In the genomic region with DNA sequence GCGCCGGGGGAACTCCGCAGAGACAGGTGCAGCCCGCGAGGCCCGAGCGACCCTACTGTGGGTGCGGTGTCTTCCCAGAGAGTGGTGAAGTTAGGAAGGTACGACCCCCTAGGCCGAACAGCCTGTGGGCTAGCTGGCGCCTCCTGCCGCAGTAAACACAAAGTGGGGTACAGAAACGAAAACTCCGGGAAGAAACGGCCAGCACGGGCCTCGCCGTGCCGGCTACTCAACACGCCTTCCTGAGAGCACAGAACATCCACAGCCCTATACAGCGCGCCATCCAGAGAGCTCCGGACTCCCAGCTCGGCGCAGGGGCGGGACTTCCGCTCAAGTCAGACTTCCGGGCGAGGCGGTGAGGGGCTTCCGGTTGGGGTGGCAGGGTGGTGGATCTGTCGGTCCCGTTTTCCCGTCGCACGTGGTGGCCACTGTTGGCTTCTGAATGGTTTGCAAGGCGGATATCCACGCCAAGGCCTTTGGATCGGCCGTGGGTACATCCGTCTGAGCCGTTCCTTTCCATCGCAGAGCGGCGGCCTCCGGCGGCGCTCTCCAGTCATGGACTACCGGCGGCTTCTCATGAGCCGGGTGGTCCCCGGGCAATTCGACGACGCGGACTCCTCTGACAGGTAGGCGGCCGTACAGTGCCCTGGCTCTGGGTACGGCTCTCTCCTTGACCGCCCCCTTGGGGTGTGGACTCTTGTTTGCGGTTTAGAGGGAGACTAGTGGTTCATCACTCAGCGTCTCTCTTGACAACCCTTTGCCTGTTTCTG, we compare ENCODE assay signal across 1 cellular context.
A peak's percentile ranks its signal among the peaks of the same experiment; 100 is the strongest.
TF ChIP-seq lines count a peak whose summit lies in the region.

A gene (minus strand): TSS at position 292 of the 767 bp plus-strand sequence. CDS start 2,569 bp downstream, outside the sequence.
A gene (plus strand): TSS at position 358 of the 767 bp plus-strand sequence. CDS start 195 bp downstream, at position 553.

TF ChIP-seq in K562, 482 proteins besides CTCF, POLR2A, EP300 and RAD21 (continued from another document and continues in another):
- TF ChIP-seq, protein P1, sequence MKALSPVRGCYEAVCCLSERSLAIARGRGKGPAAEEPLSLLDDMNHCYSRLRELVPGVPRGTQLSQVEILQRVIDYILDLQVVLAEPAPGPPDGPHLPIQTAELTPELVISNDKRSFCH (CRISPR knock-in tag; IDR thresholded peaks at IDR 0.05): no peak
- TF ChIP-seq, protein P1 (tag; IDR thresholded peaks at IDR 0.05): 0 out of 2 replicates have a peak, but pooled peaks have one; percentile 56
- TF ChIP-seq GATA2 (CRISPR knock-in tag; IDR thresholded peaks at IDR 0.05) (no peak), CBFB (CRISPR knock-in tag; IDR thresholded peaks at IDR 0.05) (peak; percentile 90), ZNF668 (CRISPR knock-in tag; IDR thresholded peaks at IDR 0.05) (no peak), PHTF2 (CRISPR knock-in tag; IDR thresholded peaks at IDR 0.05) (no peak), ETS2 (tag; IDR thresholded peaks at IDR 0.05; ENCODE audit: borderline replicate concordance, poor library complexity, severe bottlenecking) (no peak), NR3C1 (CRISPR knock-in tag; IDR thresholded peaks at IDR 0.05) (no peak), CHD2 (IDR thresholded peaks at IDR 0.05; ENCODE audit: low read depth, low read length) (0 out of 2 replicates have a peak, but pooled peaks have one; percentile 11), ZNF3 (CRISPR knock-in tag; IDR thresholded peaks at IDR 0.05) (no peak), XRCC4 (IDR thresholded peaks at IDR 0.05; ENCODE audit: extremely low read depth, insufficient read depth, insufficient read length) (no peak), ZNF324 (CRISPR knock-in tag; IDR thresholded peaks at IDR 0.05) (no peak), TOE1 (IDR thresholded peaks at IDR 0.05; ENCODE audit: borderline replicate concordance) (peak; percentile 63; the same call in 1 of the 2 replicates), TOE1 (CRISPR knock-in tag; IDR thresholded peaks at IDR 0.05; ENCODE audit: borderline replicate concordance, low read depth) (no peak)
- TF ChIP-seq, protein P2, sequence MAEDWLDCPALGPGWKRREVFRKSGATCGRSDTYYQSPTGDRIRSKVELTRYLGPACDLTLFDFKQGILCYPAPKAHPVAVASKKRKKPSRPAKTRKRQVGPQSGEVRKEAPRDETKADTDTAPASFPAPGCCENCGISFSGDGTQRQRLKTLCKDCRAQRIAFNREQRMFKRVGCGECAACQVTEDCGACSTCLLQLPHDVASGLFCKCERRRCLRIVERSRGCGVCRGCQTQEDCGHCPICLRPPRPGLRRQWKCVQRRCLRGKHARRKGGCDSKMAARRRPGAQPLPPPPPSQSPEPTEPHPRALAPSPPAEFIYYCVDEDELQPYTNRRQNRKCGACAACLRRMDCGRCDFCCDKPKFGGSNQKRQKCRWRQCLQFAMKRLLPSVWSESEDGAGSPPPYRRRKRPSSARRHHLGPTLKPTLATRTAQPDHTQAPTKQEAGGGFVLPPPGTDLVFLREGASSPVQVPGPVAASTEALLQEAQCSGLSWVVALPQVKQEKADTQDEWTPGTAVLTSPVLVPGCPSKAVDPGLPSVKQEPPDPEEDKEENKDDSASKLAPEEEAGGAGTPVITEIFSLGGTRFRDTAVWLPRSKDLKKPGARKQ (CRISPR knock-in tag; IDR thresholded peaks at IDR 0.05): no peak
- TF ChIP-seq, protein P3, sequence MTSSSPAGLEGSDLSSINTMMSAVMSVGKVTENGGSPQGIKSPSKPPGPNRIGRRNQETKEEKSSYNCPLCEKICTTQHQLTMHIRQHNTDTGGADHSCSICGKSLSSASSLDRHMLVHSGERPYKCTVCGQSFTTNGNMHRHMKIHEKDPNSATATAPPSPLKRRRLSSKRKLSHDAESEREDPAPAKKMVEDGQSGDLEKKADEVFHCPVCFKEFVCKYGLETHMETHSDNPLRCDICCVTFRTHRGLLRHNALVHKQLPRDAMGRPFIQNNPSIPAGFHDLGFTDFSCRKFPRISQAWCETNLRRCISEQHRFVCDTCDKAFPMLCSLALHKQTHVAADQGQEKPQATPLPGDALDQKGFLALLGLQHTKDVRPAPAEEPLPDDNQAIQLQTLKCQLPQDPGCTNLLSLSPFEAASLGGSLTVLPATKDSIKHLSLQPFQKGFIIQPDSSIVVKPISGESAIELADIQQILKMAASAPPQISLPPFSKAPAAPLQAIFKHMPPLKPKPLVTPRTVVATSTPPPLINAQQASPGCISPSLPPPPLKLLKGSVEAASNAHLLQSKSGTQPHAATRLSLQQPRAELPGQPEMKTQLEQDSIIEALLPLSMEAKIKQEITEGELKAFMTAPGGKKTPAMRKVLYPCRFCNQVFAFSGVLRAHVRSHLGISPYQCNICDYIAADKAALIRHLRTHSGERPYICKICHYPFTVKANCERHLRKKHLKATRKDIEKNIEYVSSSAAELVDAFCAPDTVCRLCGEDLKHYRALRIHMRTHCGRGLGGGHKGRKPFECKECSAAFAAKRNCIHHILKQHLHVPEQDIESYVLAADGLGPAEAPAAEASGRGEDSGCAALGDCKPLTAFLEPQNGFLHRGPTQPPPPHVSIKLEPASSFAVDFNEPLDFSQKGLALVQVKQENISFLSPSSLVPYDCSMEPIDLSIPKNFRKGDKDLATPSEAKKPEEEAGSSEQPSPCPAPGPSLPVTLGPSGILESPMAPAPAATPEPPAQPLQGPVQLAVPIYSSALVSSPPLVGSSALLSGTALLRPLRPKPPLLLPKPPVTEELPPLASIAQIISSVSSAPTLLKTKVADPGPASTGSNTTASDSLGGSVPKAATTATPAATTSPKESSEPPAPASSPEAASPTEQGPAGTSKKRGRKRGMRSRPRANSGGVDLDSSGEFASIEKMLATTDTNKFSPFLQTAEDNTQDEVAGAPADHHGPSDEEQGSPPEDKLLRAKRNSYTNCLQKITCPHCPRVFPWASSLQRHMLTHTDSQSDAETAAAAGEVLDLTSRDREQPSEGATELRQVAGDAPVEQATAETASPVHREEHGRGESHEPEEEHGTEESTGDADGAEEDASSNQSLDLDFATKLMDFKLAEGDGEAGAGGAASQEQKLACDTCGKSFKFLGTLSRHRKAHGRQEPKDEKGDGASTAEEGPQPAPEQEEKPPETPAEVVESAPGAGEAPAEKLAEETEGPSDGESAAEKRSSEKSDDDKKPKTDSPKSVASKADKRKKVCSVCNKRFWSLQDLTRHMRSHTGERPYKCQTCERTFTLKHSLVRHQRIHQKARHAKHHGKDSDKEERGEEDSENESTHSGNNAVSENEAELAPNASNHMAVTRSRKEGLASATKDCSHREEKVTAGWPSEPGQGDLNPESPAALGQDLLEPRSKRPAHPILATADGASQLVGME (CRISPR knock-in tag; IDR thresholded peaks at IDR 0.05): peak; percentile 70; the same call in 1 of the 2 replicates
- TF ChIP-seq, protein P4, sequence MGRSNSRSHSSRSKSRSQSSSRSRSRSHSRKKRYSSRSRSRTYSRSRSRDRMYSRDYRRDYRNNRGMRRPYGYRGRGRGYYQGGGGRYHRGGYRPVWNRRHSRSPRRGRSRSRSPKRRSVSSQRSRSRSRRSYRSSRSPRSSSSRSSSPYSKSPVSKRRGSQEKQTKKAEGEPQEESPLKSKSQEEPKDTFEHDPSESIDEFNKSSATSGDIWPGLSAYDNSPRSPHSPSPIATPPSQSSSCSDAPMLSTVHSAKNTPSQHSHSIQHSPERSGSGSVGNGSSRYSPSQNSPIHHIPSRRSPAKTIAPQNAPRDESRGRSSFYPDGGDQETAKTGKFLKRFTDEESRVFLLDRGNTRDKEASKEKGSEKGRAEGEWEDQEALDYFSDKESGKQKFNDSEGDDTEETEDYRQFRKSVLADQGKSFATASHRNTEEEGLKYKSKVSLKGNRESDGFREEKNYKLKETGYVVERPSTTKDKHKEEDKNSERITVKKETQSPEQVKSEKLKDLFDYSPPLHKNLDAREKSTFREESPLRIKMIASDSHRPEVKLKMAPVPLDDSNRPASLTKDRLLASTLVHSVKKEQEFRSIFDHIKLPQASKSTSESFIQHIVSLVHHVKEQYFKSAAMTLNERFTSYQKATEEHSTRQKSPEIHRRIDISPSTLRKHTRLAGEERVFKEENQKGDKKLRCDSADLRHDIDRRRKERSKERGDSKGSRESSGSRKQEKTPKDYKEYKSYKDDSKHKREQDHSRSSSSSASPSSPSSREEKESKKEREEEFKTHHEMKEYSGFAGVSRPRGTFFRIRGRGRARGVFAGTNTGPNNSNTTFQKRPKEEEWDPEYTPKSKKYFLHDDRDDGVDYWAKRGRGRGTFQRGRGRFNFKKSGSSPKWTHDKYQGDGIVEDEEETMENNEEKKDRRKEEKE (IDR thresholded peaks at IDR 0.05; ENCODE audit: borderline replicate concordance in 1 of 2, control insufficient read depth in 1 of 2, low read depth in 2 of 2, low read length in 1 of 2): no peak; a peak in 1 of 4 replicates
- TF ChIP-seq, protein P5, sequence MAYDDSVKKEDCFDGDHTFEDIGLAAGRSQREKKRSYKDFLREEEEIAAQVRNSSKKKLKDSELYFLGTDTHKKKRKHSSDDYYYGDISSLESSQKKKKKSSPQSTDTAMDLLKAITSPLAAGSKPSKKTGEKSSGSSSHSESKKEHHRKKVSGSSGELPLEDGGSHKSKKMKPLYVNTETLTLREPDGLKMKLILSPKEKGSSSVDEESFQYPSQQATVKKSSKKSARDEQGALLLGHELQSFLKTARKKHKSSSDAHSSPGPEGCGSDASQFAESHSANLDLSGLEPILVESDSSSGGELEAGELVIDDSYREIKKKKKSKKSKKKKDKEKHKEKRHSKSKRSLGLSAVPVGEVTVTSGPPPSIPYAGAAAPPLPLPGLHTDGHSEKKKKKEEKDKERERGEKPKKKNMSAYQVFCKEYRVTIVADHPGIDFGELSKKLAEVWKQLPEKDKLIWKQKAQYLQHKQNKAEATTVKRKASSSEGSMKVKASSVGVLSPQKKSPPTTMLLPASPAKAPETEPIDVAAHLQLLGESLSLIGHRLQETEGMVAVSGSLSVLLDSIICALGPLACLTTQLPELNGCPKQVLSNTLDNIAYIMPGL (CRISPR knock-in tag; IDR thresholded peaks at IDR 0.05): peak; percentile 83; the same call in 1 of the 2 replicates
- TF ChIP-seq, protein P6, sequence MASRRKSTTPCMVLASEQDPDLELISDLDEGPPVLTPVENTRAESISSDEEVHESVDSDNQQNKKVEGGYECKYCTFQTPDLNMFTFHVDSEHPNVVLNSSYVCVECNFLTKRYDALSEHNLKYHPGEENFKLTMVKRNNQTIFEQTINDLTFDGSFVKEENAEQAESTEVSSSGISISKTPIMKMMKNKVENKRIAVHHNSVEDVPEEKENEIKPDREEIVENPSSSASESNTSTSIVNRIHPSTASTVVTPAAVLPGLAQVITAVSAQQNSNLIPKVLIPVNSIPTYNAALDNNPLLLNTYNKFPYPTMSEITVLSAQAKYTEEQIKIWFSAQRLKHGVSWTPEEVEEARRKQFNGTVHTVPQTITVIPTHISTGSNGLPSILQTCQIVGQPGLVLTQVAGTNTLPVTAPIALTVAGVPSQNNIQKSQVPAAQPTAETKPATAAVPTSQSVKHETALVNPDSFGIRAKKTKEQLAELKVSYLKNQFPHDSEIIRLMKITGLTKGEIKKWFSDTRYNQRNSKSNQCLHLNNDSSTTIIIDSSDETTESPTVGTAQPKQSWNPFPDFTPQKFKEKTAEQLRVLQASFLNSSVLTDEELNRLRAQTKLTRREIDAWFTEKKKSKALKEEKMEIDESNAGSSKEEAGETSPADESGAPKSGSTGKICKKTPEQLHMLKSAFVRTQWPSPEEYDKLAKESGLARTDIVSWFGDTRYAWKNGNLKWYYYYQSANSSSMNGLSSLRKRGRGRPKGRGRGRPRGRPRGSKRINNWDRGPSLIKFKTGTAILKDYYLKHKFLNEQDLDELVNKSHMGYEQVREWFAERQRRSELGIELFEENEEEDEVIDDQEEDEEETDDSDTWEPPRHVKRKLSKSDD (conservative IDR thresholded peaks at IDR 0.05; ENCODE audit: low read length): no peak
- TF ChIP-seq, protein P7, sequence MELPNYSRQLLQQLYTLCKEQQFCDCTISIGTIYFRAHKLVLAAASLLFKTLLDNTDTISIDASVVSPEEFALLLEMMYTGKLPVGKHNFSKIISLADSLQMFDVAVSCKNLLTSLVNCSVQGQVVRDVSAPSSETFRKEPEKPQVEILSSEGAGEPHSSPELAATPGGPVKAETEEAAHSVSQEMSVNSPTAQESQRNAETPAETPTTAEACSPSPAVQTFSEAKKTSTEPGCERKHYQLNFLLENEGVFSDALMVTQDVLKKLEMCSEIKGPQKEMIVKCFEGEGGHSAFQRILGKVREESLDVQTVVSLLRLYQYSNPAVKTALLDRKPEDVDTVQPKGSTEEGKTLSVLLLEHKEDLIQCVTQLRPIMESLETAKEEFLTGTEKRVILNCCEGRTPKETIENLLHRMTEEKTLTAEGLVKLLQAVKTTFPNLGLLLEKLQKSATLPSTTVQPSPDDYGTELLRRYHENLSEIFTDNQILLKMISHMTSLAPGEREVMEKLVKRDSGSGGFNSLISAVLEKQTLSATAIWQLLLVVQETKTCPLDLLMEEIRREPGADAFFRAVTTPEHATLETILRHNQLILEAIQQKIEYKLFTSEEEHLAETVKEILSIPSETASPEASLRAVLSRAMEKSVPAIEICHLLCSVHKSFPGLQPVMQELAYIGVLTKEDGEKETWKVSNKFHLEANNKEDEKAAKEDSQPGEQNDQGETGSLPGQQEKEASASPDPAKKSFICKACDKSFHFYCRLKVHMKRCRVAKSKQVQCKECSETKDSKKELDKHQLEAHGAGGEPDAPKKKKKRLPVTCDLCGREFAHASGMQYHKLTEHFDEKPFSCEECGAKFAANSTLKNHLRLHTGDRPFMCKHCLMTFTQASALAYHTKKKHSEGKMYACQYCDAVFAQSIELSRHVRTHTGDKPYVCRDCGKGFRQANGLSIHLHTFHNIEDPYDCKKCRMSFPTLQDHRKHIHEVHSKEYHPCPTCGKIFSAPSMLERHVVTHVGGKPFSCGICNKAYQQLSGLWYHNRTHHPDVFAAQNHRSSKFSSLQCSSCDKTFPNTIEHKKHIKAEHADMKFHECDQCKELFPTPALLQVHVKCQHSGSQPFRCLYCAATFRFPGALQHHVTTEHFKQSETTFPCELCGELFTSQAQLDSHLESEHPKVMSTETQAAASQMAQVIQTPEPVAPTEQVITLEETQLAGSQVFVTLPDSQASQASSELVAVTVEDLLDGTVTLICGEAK (IDR thresholded peaks at IDR 0.05): peak; percentile 98
- TF ChIP-seq, protein P7 (CRISPR knock-in tag; IDR thresholded peaks at IDR 0.05): no peak
